In the genomic region with DNA sequence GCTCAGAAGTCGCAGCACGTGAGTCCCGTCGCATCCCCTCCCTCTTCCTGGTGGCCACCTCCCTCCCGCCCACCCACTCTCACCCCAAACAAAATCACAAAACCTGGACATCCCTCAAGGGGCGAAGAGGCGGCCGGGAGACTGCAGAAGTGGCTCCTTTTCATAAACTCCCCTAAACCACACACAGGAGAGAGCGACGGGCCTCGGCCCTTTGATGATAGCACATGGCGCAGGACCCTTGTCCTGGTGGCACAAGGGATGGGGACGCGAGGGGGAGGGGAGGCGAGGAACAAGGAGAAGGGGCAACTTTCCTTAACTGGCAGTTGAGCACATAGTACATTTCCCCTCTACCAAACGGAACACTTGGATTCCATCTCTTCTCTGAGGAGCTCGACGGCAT, we compare ENCODE assay signal across 20 cellular contexts. TPM values are rescaled to one million over a fixed set of nuclear protein-coding genes. Genes with fewer than 3 reads are reported as not detected.
DNase-seq lines count a peak whose midpoint lies in the region; ATAC-seq and TF ChIP-seq lines count a peak whose summit lies in the region.
"Had no signal": no experiment of that assay in that cellular context is flagged by ENCODE, and none has a peak within 500 bp of the region (broad histone marks: within the 10 kb centered on the region; RNA-seq: fewer than 3 reads in every experiment).

No MANE protein-coding gene starts in this region.

- H3K79me1 ChIP-seq in neuronal stem cell (ENCODE audit: low read depth, low read length): no peaks in the 10 kb centered on the region

- no peak overlapping the region for H4K8ac ChIP-seq in neuronal stem cell (ENCODE audit: low read depth, low read length)

- no peak for TF ChIP-seq CTCF in heart left ventricle (IDR thresholded peaks at IDR 0.05)

- H3K9ac ChIP-seq in neuronal stem cell (ENCODE audit: low read depth, low read length, poor library complexity): peak overlapping the region; percentile 63
- H3K9ac ChIP-seq: BLaER1 had no signal

- peak; percentile 5 for DNase-seq in left ventricle myocardium superior
- no peak for DNase-seq in heart left ventricle
- peak; percentile 56 for DNase-seq in H7
- no peak for DNase-seq in neuronal stem cell (ENCODE audit: low spot score)
- DNase-seq in NCI-H187 treated with DMSO at 0.1 percent for 48 hours (lab: John Stamatoyannopoulos, UW): no peak
- no peak for DNase-seq in activated CD4-positive, alpha-beta T cell treated with anti-CD3 and anti-CD28 coated beads for 48 hours
- DNase-seq: 8988T; ACHN; BE2C; Caco-2; Calu3; CD4-positive, alpha-beta T cell; CD8-positive, alpha-beta T cell; DMS79 treated with DMSO at 0.1 percent for 48 hours; GF-D8 had no signal

- 91 to 97% (median 94%) methylated on average over 18 of the region's 18 CpGs for WGBS in heart left ventricle, 4 donors
- WGBS in neuronal stem cell (ENCODE audit: extremely low coverage in 2 of 2, insufficient read length in 2 of 2, insufficient replicate concordance in 1 of 2), 2 donors: no CpG with 5 or more reads among the region's 18 CpGs

- no peak overlapping the region for H2BK12ac ChIP-seq in neuronal stem cell (ENCODE audit: low read length)

- no peak overlapping the region for H3K23ac ChIP-seq in neuronal stem cell (ENCODE audit: low read depth, low read length, poor library complexity)

- H3K4me1 ChIP-seq in heart left ventricle (no peaks in the 10 kb centered on the region), neuronal stem cell (ENCODE audit: control insufficient read depth in 2 of 2, insufficient read depth in 1 of 2, low read depth in 1 of 2, low read length in 2 of 2) (peaks cover 0 to 8% of the 10 kb centered on the region in 2 donors)
- H3K4me1 ChIP-seq: BE2C, Caco-2 had no signal

- TF ChIP-seq POLR2A in heart left ventricle (IDR thresholded peaks at IDR 0.05): no peak

- no peak overlapping the region for H2BK5ac ChIP-seq in neuronal stem cell (ENCODE audit: low read length)

- no peak overlapping the region for H2BK15ac ChIP-seq in neuronal stem cell (ENCODE audit: low read length)

- ATAC-seq in left ventricle myocardium superior (no peak), heart left ventricle (no peak), GM21367 (IDR thresholded peaks at IDR 0.05; ENCODE audit: unreplicated experiment) (no peak)
- ATAC-seq: CD8-positive, alpha-beta T cell had no signal

- H3K36me3 ChIP-seq in heart left ventricle: peaks cover 0 to 66% (median 20%) of the 10 kb centered on the region in 9 donors
- H3K36me3 ChIP-seq in H7 (replicated peaks; ENCODE audit: control insufficient read depth, insufficient read depth, low read length): no peaks in the 10 kb centered on the region
- peaks cover 5 to 55% of the 10 kb centered on the region in 2 donors for H3K36me3 ChIP-seq in neuronal stem cell (replicated peaks in 1 of 2; ENCODE audit: control insufficient read depth in 2 of 2, insufficient read depth in 2 of 2, low read length in 2 of 2)
- H3K36me3 ChIP-seq: BE2C had no signal

- H3K4me3 ChIP-seq in heart left ventricle (no peak overlapping the region), H7 (ENCODE audit: insufficient read depth, low read depth, low read length) (no peak overlapping the region), neuronal stem cell (ENCODE audit: low read length in 2 of 2) (no peak overlapping the region)
- H3K4me3 ChIP-seq: BLaER1 had no signal

- H3K27ac ChIP-seq in heart left ventricle (no peak overlapping the region), neuronal stem cell (replicated peaks; ENCODE audit: low read length) (no peak overlapping the region)
- H3K27ac ChIP-seq: BLaER1, C4-2B had no signal

- intact Hi-C loops in left ventricle myocardium superior (cut with micrococcal nuclease): no loop called here
- intact Hi-C loops in heart left ventricle (cut with DNase I): no loop called here

- no peak overlapping the region for H3K4me2 ChIP-seq in neuronal stem cell (ENCODE audit: insufficient read depth, low read length, poor library complexity, severe bottlenecking)

- no peak overlapping the region for H4K91ac ChIP-seq in neuronal stem cell (ENCODE audit: low read depth, low read length, poor library complexity)

- H3K18ac ChIP-seq in neuronal stem cell (ENCODE audit: low read length): no peak overlapping the region

- no peak overlapping the region for H2AFZ ChIP-seq in neuronal stem cell (ENCODE audit: low read length)

- H3K4ac ChIP-seq in neuronal stem cell (ENCODE audit: low read length): no peak overlapping the region

- H2AK5ac ChIP-seq in neuronal stem cell (ENCODE audit: low read depth, low read length): no peak overlapping the region

- no peak overlapping the region for H3K14ac ChIP-seq in neuronal stem cell (ENCODE audit: low read length)

- no peaks in the 10 kb centered on the region for H3K27me3 ChIP-seq in heart left ventricle
- peaks cover 1% of the 10 kb centered on the region; the same call in 1 of the 2 replicates for H3K27me3 ChIP-seq in H7 (ENCODE audit: control insufficient read depth, insufficient read depth, low read length)
- H3K27me3 ChIP-seq in neuronal stem cell (ENCODE audit: control insufficient read depth in 3 of 3, insufficient read depth in 3 of 3, low read depth in 1 of 3, low read length in 3 of 3): no peaks in the 10 kb centered on the region
- H3K27me3 ChIP-seq: BE2C, BLaER1 had no signal

- H3K9me3 ChIP-seq in heart left ventricle (no peaks in the 10 kb centered on the region), neuronal stem cell (replicated peaks in 1 of 2; ENCODE audit: control insufficient read depth in 2 of 2, insufficient read depth in 1 of 2, low read depth in 1 of 2, low read length in 2 of 2) (no peaks in the 10 kb centered on the region)
- H3K9me3 ChIP-seq: BE2C, BLaER1, Caco-2 had no signal

- no peak overlapping the region for H2BK120ac ChIP-seq in neuronal stem cell (ENCODE audit: low read depth, low read length)

RNA-seq across cellular contexts. Expression of gene GBX2, which starts 44.0 kb away (rescaled TPM):
- total RNA-seq in left ventricle myocardium superior (not detected), heart left ventricle (under 1 TPM in 1 of 9 donors, not detected in 8; 0.17 TPM)
- polyA plus RNA-seq in heart left ventricle: under 1 TPM; 0.15 to 0.55 TPM
- 24.4 and 27.3 TPM in 2 replicates for total RNA-seq in H7 (2014; rRNA removed; shearing (Covaris generic))
- 0.24 TPM for polyA plus RNA-seq in neuronal stem cell (2013, experiment 1 of 2)
- 0.37 TPM for polyA plus RNA-seq in neuronal stem cell (2013, experiment 2 of 2)
- total RNA-seq: A673; CD4-positive, alpha-beta T cell; CD8-positive, alpha-beta T cell had no signal
- polyA plus RNA-seq: AG04450 had no signal

Comparison
In these comparisons a context has a peak if more than half of its experiments do, and no peak if none do; other contexts are left out.
1. DNase-seq: peak in left ventricle myocardium superior (single experiment) and H7 (single experiment); none in heart left ventricle (0 of 5), neuronal stem cell (single experiment), NCI-H187 treated with DMSO at 0.1 percent for 48 hours (single experiment) and activated CD4-positive, alpha-beta T cell treated with anti-CD3 and anti-CD28 coated beads for 48 hours (single experiment).
2. RNA of gene GBX2, which starts 44.0 kb away (total RNA-seq): 24.4 to 27.3 TPM in H7; not detected in left ventricle myocardium superior (single experiment) and 0.17 TPM in heart left ventricle; every median in the first group is over 10 times any median in the second.